ENCODE assay signal across 8 cellular contexts in the genomic region with DNA sequence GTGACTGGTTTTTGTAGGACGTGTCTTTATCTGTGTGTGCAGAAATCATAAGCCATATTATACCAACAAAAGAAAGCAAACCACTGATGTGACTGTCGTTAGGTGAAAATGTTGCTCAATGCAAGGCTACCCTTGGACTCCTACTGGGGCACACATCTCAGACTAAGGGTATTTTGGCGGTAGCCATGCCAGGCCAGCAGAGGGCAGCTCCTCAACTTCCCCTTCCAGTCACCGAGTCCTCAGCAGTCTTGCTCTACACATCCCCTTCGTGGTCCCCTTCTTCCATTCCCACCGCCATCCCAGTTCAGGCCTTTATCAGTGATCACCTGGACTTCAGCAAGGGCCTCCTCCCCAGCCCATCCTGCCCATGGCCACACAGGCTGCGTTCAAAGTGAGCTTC.
DNase-seq lines count a peak whose midpoint lies in the region; ATAC-seq, FAIRE-seq and TF ChIP-seq lines count a peak whose summit lies in the region.

No MANE protein-coding gene starts in this region.

- no peak overlapping the region for H2AFZ ChIP-seq in GM23248

- no peak overlapping the region for H3K4me2 ChIP-seq in GM23248 (ENCODE audit: unreplicated experiment)

- 9% methylated on average over 5 of the region's 7 CpGs for WGBS in right lobe of liver (ENCODE audit: insufficient coverage, low coverage, low lambda C conversion rate, missing lambda C conversion rate)
- WGBS in GM23248 (ENCODE audit: low coverage in 1 of 2, low lambda C conversion rate in 2 of 2, missing lambda C conversion rate in 2 of 2), 2 experiments: 69 to 74% methylated on average over 7 of the region's 7 CpGs

- ATAC-seq in right lobe of liver: peak; percentile 88 to 93 (median 90)

- intact Hi-C loops in right lobe of liver (cut with DNase I): no loop called here

- H3K36me3 ChIP-seq in right lobe of liver (no peaks in the 10 kb centered on the region), GM23248 (ENCODE audit: low read depth) (no peaks in the 10 kb centered on the region)

- no peaks in the 10 kb centered on the region for H4K20me1 ChIP-seq in GM23248 (ENCODE audit: insufficient read depth)

- H3K27ac ChIP-seq in VCaP (peak overlapping the region; percentile 36), right lobe of liver (peak overlapping the region in 1 of 3 donors; percentile 4), GM23248 (no peak overlapping the region)

- TF ChIP-seq POLR2A in right lobe of liver (IDR thresholded peaks at IDR 0.05): no peak

- in situ Hi-C loops in GM23248 (cut with MboI): no loop called here

- no peaks in the 10 kb centered on the region for H3K9me2 ChIP-seq in GM23248 (ENCODE audit: insufficient read depth)

- DNase-seq in DMS 273 treated with DMSO at 0.1 percent for 48 hours (lab: John Stamatoyannopoulos, UW) (peak; percentile 4), HT-29 (ENCODE audit: low spot score) (peak; percentile 31), right lobe of liver (peak; percentile 27 to 75 (median 62)), HCEC 1CT (no peak), GM23248 (no peak), HTR-8/SVneo (ENCODE audit: insufficient read length, low spot score) (no peak)
- DNase-seq in stimulated activated naive CD4-positive, alpha-beta T cell treated with Interleukin-2 at 50 U/mL for 16 hours (lab: John Stamatoyannopoulos, UW): no peak

- H3K27me3 ChIP-seq in right lobe of liver: no peaks in the 10 kb centered on the region
- H3K27me3 ChIP-seq in GM23248 (replicated peaks; ENCODE audit: insufficient read depth): no peaks in the 10 kb centered on the region; the same call in 1 of the 2 replicates

- TF ChIP-seq CTCF in VCaP (conservative IDR thresholded peaks at IDR 0.05): peak; percentile 37; the same call in 1 of the 2 replicates
- peak; percentile 41 to 66 (median 46) for TF ChIP-seq CTCF in right lobe of liver (IDR thresholded peaks at IDR 0.05)

- FAIRE-seq in HTR-8/SVneo (lab: Jason Lieb, UNC): no peak

- no peaks in the 10 kb centered on the region for H3K79me2 ChIP-seq in GM23248 (ENCODE audit: insufficient read depth)

- H3K4me3 ChIP-seq in right lobe of liver: no peak overlapping the region
- no peak overlapping the region for H3K4me3 ChIP-seq in GM23248

- H3F3A ChIP-seq in GM23248 (ENCODE audit: insufficient read depth): peaks cover 4% of the 10 kb centered on the region; the same call in 1 of the 2 replicates

- H3K4me1 ChIP-seq in right lobe of liver (peaks cover 0 to 26% (median 3%) of the 10 kb centered on the region in 4 donors), GM23248 (ENCODE audit: insufficient read depth) (no peaks in the 10 kb centered on the region; the same call in 1 of the 2 replicates)

- H3K9ac ChIP-seq in GM23248: no peak overlapping the region

- H3K9me3 ChIP-seq in right lobe of liver (no peaks in the 10 kb centered on the region), GM23248 (ENCODE audit: low read depth) (no peaks in the 10 kb centered on the region)

Comparison
In these comparisons a context has a peak if more than half of its experiments do, and no peak if none do; other contexts are left out.
1. DNase-seq: peak in DMS 273 treated with DMSO at 0.1 percent for 48 hours (single experiment), HT-29 (single experiment) and right lobe of liver (3 of 3); none in stimulated activated naive CD4-positive, alpha-beta T cell treated with Interleukin-2 at 50 U/mL for 16 hours (single experiment), HCEC 1CT (single experiment), GM23248 (single experiment) and HTR-8/SVneo (single experiment).